Comparison of ENCODE assay signal across 29 cellular contexts in genomic region chr6:99478483-99478882, GRCh38.
"Had no signal": no experiment of that assay in that cellular context is flagged by ENCODE, and none has a peak within 500 bp of the region (broad histone marks: within the 10 kb centered on the region; RNA-seq: fewer than 3 reads in every experiment).

No MANE protein-coding gene starts in this region.

- H3K36me3 ChIP-seq: ovary, uterus had no signal

- H3K79me2 ChIP-seq: parathyroid adenoma had no signal

- DNase-seq: naive thymus-derived CD8-positive, alpha-beta T cell; nephron progenitor cell; occipital lobe; ovary; posterior cingulate gyrus; psoas muscle; right cardiac atrium; right lobe of liver; sigmoid colon; spleen; stimulated activated CD4-positive, alpha-beta T cell treated with anti-CD3 and anti-CD28 coated beads, Interleukin-12 subunit alpha, Interleukin-12 subunit beta, amount 100 ng/mL, for 4 hours; stimulated activated CD4-positive, alpha-beta T cell treated with anti-CD3 and anti-CD28 coated beads, Interleukin-1b, Interleukin-23, amount 100 ng/mL, for 48 hours; stimulated activated CD4-positive, alpha-beta T cell treated with anti-CD3 and anti-CD28 coated beads, Interleukin-4, amount 100 ng/mL, for 1 hour; stimulated activated CD4-positive, alpha-beta T cell treated with anti-CD3 and anti-CD28 coated beads, Interleukin-4, amount 100 ng/mL, for 4 hours; stimulated activated CD8-positive, alpha-beta memory T cell treated with anti-CD3 and anti-CD28 coated beads, Interleukin-4, amount 100 ng/mL, for 48 hours; stimulated activated naive CD4-positive, alpha-beta T cell; stimulated activated naive CD8-positive, alpha-beta T cell treated with anti-CD3 and anti-CD28 coated beads, Interleukin-15, amount 100 ng/mL, for 72 hours; stimulated activated naive CD8-positive, alpha-beta T cell treated with anti-CD3 and anti-CD28 coated beads, Interleukin-15, Interleukin-2, amounts not matched to agents 100 U/mL and 50 U/mL, for 24 hours; substantia nigra; testis; tibial artery; transverse colon; upper lobe of right lung; uterus had no signal

- H3K27me3 ChIP-seq: ovary, right lobe of liver, sigmoid colon, spleen, suprapubic skin, testis, tibial artery, transverse colon, upper lobe of right lung, uterus had no signal

- H3K9ac ChIP-seq: parathyroid adenoma had no signal

- H3K4me2 ChIP-seq: smooth muscle cell had no signal

- H2AFZ ChIP-seq: parathyroid adenoma had no signal

- H3K9me3 ChIP-seq: ovary, psoas muscle, right lobe of liver, sigmoid colon, spleen, suprapubic skin, testis, tibial artery, transverse colon, upper lobe of right lung, uterus had no signal

- H3K4me1 ChIP-seq: parathyroid adenoma, psoas muscle, right lobe of liver, spleen, suprapubic skin, testis, tibial artery, transverse colon, upper lobe of right lung, uterus had no signal

- H3K27ac ChIP-seq: ovary, parathyroid adenoma, psoas muscle, right lobe of liver, sigmoid colon, spleen, suprapubic skin, testis, tibial artery, transverse colon, upper lobe of right lung, uterus had no signal

- H3K4me3 ChIP-seq: ovary, psoas muscle, right lobe of liver, sigmoid colon, smooth muscle cell, spleen, suprapubic skin, testis, tibial artery, transverse colon, upper lobe of right lung, uterus had no signal

- ATAC-seq: naive thymus-derived CD8-positive, alpha-beta T cell; natural killer cell treated with Interleukin-12 subunit alpha and Interleukin-12 subunit beta and Interleukin-15 and Interleukin-18, amount 100 ng/mL, for 72 hours; psoas muscle; right cardiac atrium; right lobe of liver; stimulated activated memory B cell treated with anti-CD40 and anti-IgM and Interleukin-4, amounts not matched to agents 10 μg/mL and 1 μg/mL and 100 μg/mL, for 72 hours; stimulated activated naive CD8-positive, alpha-beta T cell treated with anti-CD3 and anti-CD28 coated beads, Interleukin-15, amount 100 ng/mL, for 72 hours; stimulated activated naive CD8-positive, alpha-beta T cell treated with anti-CD3 and anti-CD28 coated beads, Interleukin-15, Interleukin-2, amounts not matched to agents 100 U/mL and 50 U/mL, for 24 hours; upper lobe of right lung had no signal
